In the genomic region with DNA sequence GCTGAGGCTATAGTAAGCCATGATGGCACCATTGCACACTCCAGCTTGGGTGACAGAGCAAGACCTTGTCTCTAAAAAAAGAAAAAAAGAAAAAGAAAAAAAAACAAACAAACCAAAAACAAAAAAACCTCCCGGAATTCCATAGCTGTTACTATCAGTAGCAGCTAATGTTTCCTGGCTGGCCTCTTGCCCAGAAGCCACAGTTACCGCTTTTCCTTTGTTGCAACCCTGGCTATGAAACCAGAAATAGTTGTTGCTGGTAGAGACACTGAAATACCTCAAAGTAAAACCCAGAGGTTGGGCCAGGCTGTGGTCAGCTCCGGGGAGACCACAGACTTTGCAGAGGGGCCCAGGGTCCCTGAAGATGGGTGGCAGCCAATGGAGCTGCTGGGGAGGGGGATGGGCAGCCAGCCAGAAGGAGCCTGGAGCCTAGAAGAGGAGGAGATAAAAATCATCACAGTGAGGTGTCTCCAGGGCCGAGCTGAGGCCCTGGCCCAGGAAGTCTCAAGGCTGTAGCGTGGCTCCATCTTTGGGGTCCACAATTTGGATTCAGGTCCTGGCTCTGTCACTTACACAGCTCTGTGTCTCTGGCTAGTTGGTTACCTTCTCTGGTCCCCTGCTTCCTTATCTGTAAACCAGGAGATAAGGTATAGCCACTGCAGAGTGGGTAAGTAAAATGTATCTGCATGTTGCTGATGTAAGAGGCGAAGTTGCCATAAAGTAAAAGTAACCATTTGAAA, we compare ENCODE assay signal across 8 cellular contexts. TPM values are rescaled to one million over a fixed set of nuclear protein-coding genes. Genes with fewer than 3 reads are reported as not detected.
A peak's percentile ranks its signal among the peaks of the same experiment; 100 is the strongest.
DNase-seq lines count a peak whose midpoint lies in the region; ATAC-seq, FAIRE-seq and TF ChIP-seq lines count a peak whose summit lies in the region.

No MANE protein-coding gene starts in this region.

- DNase-seq in ACHN (peak; percentile 93), H9 (no peak), NOMO-1 (lab: John Stamatoyannopoulos, UW; ENCODE audit: unreplicated experiment in 2 of 2) (peak; percentile 93 to 97), K562 (ENCODE audit: extremely low read depth in 1 of 4, low spot score in 3 of 4) (peak in 3 of 4 experiments; percentile 46 to 79 (median 65)), inferior parietal cortex (ENCODE audit: extremely low spot score) (peak; percentile 57)
- DNase-seq in activated effector memory CD4-positive, alpha-beta T cell treated with anti-CD3 and anti-CD28 coated beads, Interleukin-2, amount 50 U/mL, for 16 hours, result no peak

- H2BK20ac ChIP-seq in H9 (ENCODE audit: low read depth, low read length, poor library complexity, severe bottlenecking), result no peak overlapping the region

- H3K23ac ChIP-seq in H9 (ENCODE audit: insufficient read length, low read depth, low read length), result no peak overlapping the region

- 0 out of 2 replicates have a peak overlapping the region, but pooled peaks have one; percentile 54 for H3K14ac ChIP-seq in H9 (ENCODE audit: insufficient read depth, low read length)

- no peaks in the 10 kb centered on the region for H3K9me1 ChIP-seq in K562 (ENCODE audit: control insufficient read depth, insufficient read depth, low read length)

- H3K4me1 ChIP-seq in H9 (ENCODE audit: insufficient read depth, low read length) (no peaks in the 10 kb centered on the region), K562 (replicated peaks in 1 of 2; ENCODE audit: control insufficient read depth in 2 of 2, insufficient read depth in 2 of 2, low read length in 2 of 2) (peaks cover 35 to 46% of the 10 kb centered on the region in 2 experiments), skeletal muscle tissue (ENCODE audit: control insufficient read depth in 3 of 3, insufficient read depth in 3 of 3, low read length in 3 of 3) (peaks cover 11 to 20% (median 15%) of the 10 kb centered on the region in 3 donors)

- no peak overlapping the region for H2BK5ac ChIP-seq in H9 (ENCODE audit: insufficient read length, low read length)

- H3K9ac ChIP-seq in H9 (ENCODE audit: extremely low read depth, insufficient read length, low read length) (no peak overlapping the region), K562 (ENCODE audit: insufficient read depth in 1 of 2, low read depth in 2 of 2, low read length in 2 of 2) (peak overlapping the region; percentile 51 to 79; a peak in 3 of 4 replicates), skeletal muscle tissue (ENCODE audit: low read depth in 1 of 3, low read length in 3 of 3) (peak overlapping the region in 1 of 3 donors; percentile 57)

- TF ChIP-seq POLR2A in K562 (conservative IDR thresholded peaks at IDR 0.05), result peak; percentile 39; the same call in 1 of the 2 replicates

- H3K18ac ChIP-seq in H9 (ENCODE audit: insufficient read length, low read depth, low read length), result no peak overlapping the region

- no peak overlapping the region for H4K91ac ChIP-seq in H9 (ENCODE audit: insufficient read length, low read depth, low read length)

- H3K27ac ChIP-seq in H9 (ENCODE audit: insufficient read length, low read depth, low read length) (no peak overlapping the region), K562 (ENCODE audit: extremely low read depth, low read depth, low read length) (peak overlapping the region; percentile 73), skeletal muscle tissue (ENCODE audit: low read depth, low read length) (peak overlapping the region; percentile 53)

- no peak overlapping the region for H2BK15ac ChIP-seq in H9 (ENCODE audit: low read depth, low read length)

- BruUV-seq in K562 (replicated peaks; lab: Mats Ljungman, UMichigan), result no TSS peak

- H3K27me3 ChIP-seq in H9 (ENCODE audit: insufficient read depth, low read length) (no peaks in the 10 kb centered on the region), K562 (ENCODE audit: control insufficient read depth in 2 of 2, insufficient read depth in 2 of 2, low read length in 2 of 2) (no peaks in the 10 kb centered on the region), skeletal muscle tissue (ENCODE audit: control insufficient read depth in 3 of 3, insufficient read depth in 3 of 3, low read length in 3 of 3) (no peaks in the 10 kb centered on the region)

- CTCF ChIA-PET in K562 (lab: Yijun Ruan, JAX; ENCODE audit: low intra/inter-chr PET ratio), result no interaction called here

- H2AFZ ChIP-seq in H9 (ENCODE audit: low read length) (no peak overlapping the region), K562 (ENCODE audit: low read depth, low read length) (peak overlapping the region; percentile 75)

- in situ Hi-C loops in ACHN (cut with HindIII; ENCODE audit: low pct_ligation_motif_present, low pct_unique_long_range_greater_than_20kb, low sequenced_read_pairs) (no loop called here), K562 (cut with MboI) (no loop called here)

- H3K79me2 ChIP-seq in H9 (ENCODE audit: insufficient read depth, low read length) (no peaks in the 10 kb centered on the region; the same call in 1 of the 2 replicates), K562 (ENCODE audit: control insufficient read depth, insufficient read depth, low read length) (peaks cover 21% of the 10 kb centered on the region)

- H3K79me1 ChIP-seq in H9 (ENCODE audit: insufficient read depth, low read depth, low read length, poor library complexity, severe bottlenecking), result peaks cover 3% of the 10 kb centered on the region

- no peaks in the 10 kb centered on the region for H4K20me1 ChIP-seq in H9 (ENCODE audit: control insufficient read depth, insufficient read depth, insufficient read length)
- no peaks in the 10 kb centered on the region for H4K20me1 ChIP-seq in K562 (replicated peaks; ENCODE audit: control insufficient read depth, insufficient read depth, low read length)

- H3K9me3 ChIP-seq in H9 (ENCODE audit: control insufficient read depth, low read depth, low read length) (no peaks in the 10 kb centered on the region), K562 (replicated peaks; ENCODE audit: control insufficient read depth, insufficient read depth, low read depth, low read length) (no peaks in the 10 kb centered on the region), skeletal muscle tissue (ENCODE audit: control insufficient read depth in 3 of 3, low read length in 3 of 3) (no peaks in the 10 kb centered on the region)

- peak in 1 of 2 experiments; percentile 3; a peak in 1 of 4 replicates for TF ChIP-seq RAD21 in K562 (CRISPR knock-in tag; conservative IDR thresholded peaks at IDR 0.05 in 1 of 2, IDR thresholded peaks at IDR 0.05 in 1 of 2)

- H3K56ac ChIP-seq in H9 (ENCODE audit: insufficient read length, low read depth, low read length), result no peak overlapping the region

- ATAC-seq in K562, result peak; percentile 45
- no peak for ATAC-seq in GM18870 (IDR thresholded peaks at IDR 0.05; ENCODE audit: unreplicated experiment)

- no peak overlapping the region for H3K4ac ChIP-seq in H9 (ENCODE audit: low read depth, low read length)

- H3K23me2 ChIP-seq in H9 (ENCODE audit: insufficient read length, low read depth, low read length, poor library complexity, severe bottlenecking), result peaks cover 11% of the 10 kb centered on the region

- H3K4me1 Mint-ChIP-seq in H9, result peaks cover 19 to 22% of the 10 kb centered on the region in 2 experiments

- H3K36me3 Mint-ChIP-seq in H9 (ENCODE audit: insufficient read depth in 1 of 3, low read depth in 3 of 3), result no peaks in the 10 kb centered on the region; a peak in 2 of 7 replicates

- no peaks in the 10 kb centered on the region for H3K9me3 Mint-ChIP-seq in H9

- intact Hi-C loops in K562 (cut with micrococcal nuclease), result loop anchor here (5.0 kb wide), 1 partner anchor 378 kb away; no protein-coding TSS in a partner anchor

- TF ChIP-seq CTCF in H9 (conservative IDR thresholded peaks at IDR 0.05) (no peak), K562 (IDR thresholded peaks at IDR 0.05 in 2 of 3, conservative IDR thresholded peaks at IDR 0.05 in 1 of 3; ENCODE audit: insufficient read depth in 2 of 3, low read depth in 1 of 3, low read length in 3 of 3) (no peak)

- H4K8ac ChIP-seq in H9 (replicated peaks; ENCODE audit: insufficient read length, low read depth, low read length), result no peak overlapping the region

- no peak overlapping the region for H2BK120ac ChIP-seq in H9 (ENCODE audit: low read depth, low read length, poor library complexity, severe bottlenecking)

- H3K36me3 ChIP-seq in K562 (ENCODE audit: control insufficient read depth, insufficient read depth, low read length) (no peaks in the 10 kb centered on the region), skeletal muscle tissue (ENCODE audit: control insufficient read depth in 3 of 3, insufficient read depth in 3 of 3, low read length in 3 of 3) (no peaks in the 10 kb centered on the region)

- POLR2A ChIA-PET in K562 (lab: Yijun Ruan, JAX), result interaction anchor here (0.6 to 1.5 kb wide), 11 partner anchors 12 to 949 kb away, joined by 3 to 6 read pairs (median 4); no protein-coding TSS in a partner anchor

- H3K4me3 Mint-ChIP-seq in H9, result peak overlapping the region in 1 of 2 experiments; percentile 38; a peak in 1 of 5 replicates

- H2BK12ac ChIP-seq in H9 (ENCODE audit: insufficient read length, low read depth, low read length), result no peak overlapping the region

- no CpG with 5 or more reads among the region's 6 CpGs for WGBS in H9 (ENCODE audit: extremely low coverage, insufficient read length, low lambda C conversion rate)
- 11% methylated on average over 6 of the region's 6 CpGs for WGBS in K562 (ENCODE audit: insufficient coverage, low coverage, missing lambda C conversion rate)

- peak; percentile 67 for TF ChIP-seq EP300 in K562 (IDR thresholded peaks at IDR 0.05; ENCODE audit: low read length)

- H4K5ac ChIP-seq in H9 (ENCODE audit: insufficient read length, low read depth, low read length), result no peak overlapping the region

- H3K27me3 Mint-ChIP-seq in H9 (ENCODE audit: low read depth), result peaks cover 7% of the 10 kb centered on the region; the same call in 1 of the 2 replicates

- H3K4me2 ChIP-seq in H9 (ENCODE audit: insufficient read depth, insufficient read length, low read length), result no peak overlapping the region
- peak overlapping the region; percentile 61 for H3K4me2 ChIP-seq in K562 (ENCODE audit: insufficient read depth, low read length)

- peak overlapping the region; percentile 23 to 86 (median 83); a peak in 4 of 7 replicates for H3K27ac Mint-ChIP-seq in H9

- H2AK5ac ChIP-seq in H9 (ENCODE audit: insufficient read length, low read length), result no peak overlapping the region

- H3K4me3 ChIP-seq in K562 (0 out of 2 replicates have a peak overlapping the region, but pooled peaks have one; percentile 5), skeletal muscle tissue (ENCODE audit: low read length in 3 of 3) (no peak overlapping the region)

- no peak overlapping the region for H3T11ph ChIP-seq in H9 (ENCODE audit: low read length)

- peak; percentile 88 for FAIRE-seq in K562 (lab: Jason Lieb, UNC)

RNA-seq across cellular contexts. Expression of a gene that starts 3.4 kb away (rescaled TPM):
- total RNA-seq in H9 (2021) (18.4 and 19.3 TPM in 2 replicates), K562 (2014; rRNA removed) (8.2 and 8.9 TPM in 2 replicates), K562 (2014; rRNA removed; fragmentation: Illumina TruSeq; extraction: Trizol) (0.84 and 1.1 TPM in 2 replicates), K562 (2015; rRNA removed; fragmentation: Illumina TruSeq; extraction: Trizol) (4.0 and 4.2 TPM in 2 replicates), K562 (2021) (17.3 and 19.8 TPM in 2 replicates), skeletal muscle tissue (1.0 TPM)
- 5.2 and 11.8 TPM in 2 replicates for total RNA-seq in K562 (2011; cell fraction: chromatin; rRNA removed; ENCODE audit: low replicate concordance)
- total RNA-seq in K562 (2011; cell fraction: nucleolus; rRNA removed), result 6.2 and 7.2 TPM in 2 replicates
- 5.4 and 5.7 TPM in 2 replicates for total RNA-seq in K562 (2011; cell fraction: nucleoplasm; rRNA removed)
- polyA plus RNA-seq in K562 (2011; rRNA removed) (3.6 and 6.8 TPM in 2 replicates), K562 (2014; fragmentation: Illumina TruSeq; extraction: Trizol) (2.1 and 5.7 TPM in 2 replicates), K562 (2014; fragmentation: Nextera tagmentation; extraction: Ambion mirVana) (under 1 TPM; 0.18 to 0.24 TPM), K562 (2014; rRNA removed) (10.3 and 10.6 TPM in 2 replicates)
- polyA plus RNA-seq in K562 (2011; cell fraction: cytosol; rRNA removed), result 10.4 and 21.4 TPM in 2 replicates
- 5.1 and 6.2 TPM in 2 replicates for polyA plus RNA-seq in K562 (2011; cell fraction: nucleus; rRNA removed)
- 10.2 and 24.4 TPM in 2 replicates for polyA plus RNA-seq in K562 (2012)
- polyA minus RNA-seq in K562 (2011; rRNA and poly(A)+ RNA removed), result 1.3 and 1.8 TPM in 2 replicates
- polyA minus RNA-seq in K562 (2011; cell fraction: cytosol; rRNA and poly(A)+ RNA removed), result 6.8 and 9.4 TPM in 2 replicates
- 1.6 and 2.2 TPM in 2 replicates for polyA minus RNA-seq in K562 (2011; cell fraction: nucleus; rRNA and poly(A)+ RNA removed)

RNA-seq across cellular contexts. Expression of a gene that starts 45.4 kb away (rescaled TPM):
- total RNA-seq in H9 (2021) (337 and 343 TPM in 2 replicates), K562 (2014; rRNA removed) (334 and 358 TPM in 2 replicates), K562 (2014; rRNA removed; fragmentation: Illumina TruSeq; extraction: Trizol) (357 and 410 TPM in 2 replicates), K562 (2015; rRNA removed; fragmentation: Illumina TruSeq; extraction: Trizol) (407 and 420 TPM in 2 replicates), K562 (2021) (387 and 416 TPM in 2 replicates), skeletal muscle tissue (120 TPM)
- 583 and 880 TPM in 2 replicates for total RNA-seq in K562 (2011; cell fraction: chromatin; rRNA removed; ENCODE audit: low replicate concordance)
- total RNA-seq in K562 (2011; cell fraction: nucleolus; rRNA removed), result 353 and 358 TPM in 2 replicates
- 465 and 579 TPM in 2 replicates for total RNA-seq in K562 (2011; cell fraction: nucleoplasm; rRNA removed)
- polyA plus RNA-seq in K562 (2011; rRNA removed) (216 and 279 TPM in 2 replicates), K562 (2014; fragmentation: Illumina TruSeq; extraction: Trizol) (494 and 496 TPM in 2 replicates), K562 (2014; fragmentation: Nextera tagmentation; extraction: Ambion mirVana) (10 to 100 TPM; 25.9 to 57.6 TPM), K562 (2014; rRNA removed) (263 and 278 TPM in 2 replicates)
- 139 and 199 TPM in 2 replicates for polyA plus RNA-seq in K562 (2011; cell fraction: cytosol; rRNA removed)
- polyA plus RNA-seq in K562 (2011; cell fraction: nucleus; rRNA removed), result 409 and 424 TPM in 2 replicates
- 202 and 329 TPM in 2 replicates for polyA plus RNA-seq in K562 (2012)
- polyA minus RNA-seq in K562 (2011; rRNA and poly(A)+ RNA removed), result 295 and 299 TPM in 2 replicates
- polyA minus RNA-seq in K562 (2011; cell fraction: cytosol; rRNA and poly(A)+ RNA removed), result 126 and 190 TPM in 2 replicates
- 97.9 and 165 TPM in 2 replicates for polyA minus RNA-seq in K562 (2011; cell fraction: nucleus; rRNA and poly(A)+ RNA removed)

Comparison
In these comparisons a context has a peak if more than half of its experiments do, and no peak if none do; other contexts are left out.
1. DNase-seq: peak in ACHN (single experiment), NOMO-1 (2 of 2), K562 (3 of 4) and inferior parietal cortex (single experiment); none in H9 (single experiment) and activated effector memory CD4-positive, alpha-beta T cell treated with anti-CD3 and anti-CD28 coated beads, Interleukin-2, amount 50 U/mL, for 16 hours (single experiment).